9 cellular contexts compared by ENCODE assay signal in the genomic region with DNA sequence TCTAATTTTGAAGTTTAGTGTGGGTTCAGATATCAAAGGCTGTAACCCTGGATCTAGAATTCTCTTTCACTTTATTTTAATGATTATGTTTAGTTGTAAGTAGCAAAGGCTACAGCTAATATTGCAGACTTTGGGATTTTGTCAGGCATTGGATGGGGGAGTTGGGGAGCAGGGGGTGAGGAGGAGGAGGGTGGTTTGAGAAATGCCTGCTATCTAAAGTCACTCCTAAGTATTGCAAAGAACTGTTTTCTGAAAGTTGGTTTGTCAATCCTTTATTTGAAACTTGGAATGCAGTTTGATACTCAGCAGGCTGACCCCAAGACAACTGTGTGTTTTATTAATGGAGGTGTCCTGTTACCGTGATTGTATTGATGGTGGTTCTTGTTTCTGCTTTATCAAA. TPM values are rescaled to one million over a fixed set of nuclear protein-coding genes. Genes with fewer than 3 reads are reported as not detected.
A peak's percentile ranks its signal among the peaks of the same experiment; 100 is the strongest.
DNase-seq lines count a peak whose midpoint lies in the region; ATAC-seq and TF ChIP-seq lines count a peak whose summit lies in the region.
"Had no signal": no experiment of that assay in that cellular context is flagged by ENCODE, and none has a peak within 500 bp of the region (broad histone marks: within the 10 kb centered on the region; RNA-seq: fewer than 3 reads in every experiment).

No MANE protein-coding gene starts in this region.

- no peaks in the 10 kb centered on the region for H3K9me2 ChIP-seq in MM.1S (replicated peaks; ENCODE audit: insufficient read depth, low read length)

- H4K20me1 ChIP-seq in MM.1S (ENCODE audit: insufficient read depth, low read length) = no peaks in the 10 kb centered on the region

- no peaks in the 10 kb centered on the region for H3K9me3 ChIP-seq in CD8-positive, alpha-beta T cell (ENCODE audit: low read length)
- no peaks in the 10 kb centered on the region for H3K9me3 ChIP-seq in MM.1S (replicated peaks; ENCODE audit: insufficient read depth, low read length)
- no peaks in the 10 kb centered on the region for H3K9me3 ChIP-seq in effector memory CD4-positive, alpha-beta T cell (ENCODE audit: control insufficient read depth, low read length)

- no peaks in the 10 kb centered on the region for H3K27me3 ChIP-seq in CD8-positive, alpha-beta T cell (ENCODE audit: insufficient read depth, low read length)
- H3K27me3 ChIP-seq in MM.1S (replicated peaks; ENCODE audit: insufficient read depth, low read length) = no peaks in the 10 kb centered on the region
- H3K27me3 ChIP-seq in effector memory CD4-positive, alpha-beta T cell (replicated peaks; ENCODE audit: control insufficient read depth, insufficient read depth, low read length, poor library complexity, severe bottlenecking) = no peaks in the 10 kb centered on the region
- H3K27me3 ChIP-seq: brain microvascular endothelial cell had no signal

- peak overlapping the region; percentile 79 for H3K4me2 ChIP-seq in MM.1S (ENCODE audit: low read depth, low read length)

- H3K27ac Mint-ChIP-seq in CD8-positive, alpha-beta T cell = peak overlapping the region; percentile 94
- H3K27ac Mint-ChIP-seq in neural crest cell (ENCODE audit: unreplicated experiment) = no peak overlapping the region

- in situ Hi-C loops in ACHN (cut with HindIII; ENCODE audit: low pct_ligation_motif_present, low pct_unique_long_range_greater_than_20kb, low sequenced_read_pairs) = no loop called here

- H3K9me3 Mint-ChIP-seq in CD8-positive, alpha-beta T cell = no peaks in the 10 kb centered on the region
- no peaks in the 10 kb centered on the region for H3K9me3 Mint-ChIP-seq in neural crest cell

- no peaks in the 10 kb centered on the region for H3F3A ChIP-seq in MM.1S (ENCODE audit: insufficient read depth, low read length)

- no peak for ATAC-seq in CD8-positive, alpha-beta T cell
- no peak for ATAC-seq in HG03025 (IDR thresholded peaks at IDR 0.05; ENCODE audit: low FRiP score, unreplicated experiment)

- no peaks in the 10 kb centered on the region for H3K36me3 ChIP-seq in CD8-positive, alpha-beta T cell (ENCODE audit: insufficient read depth, low read length)
- H3K36me3 ChIP-seq in MM.1S (replicated peaks; ENCODE audit: insufficient read depth, low read length) = no peaks in the 10 kb centered on the region
- H3K36me3 ChIP-seq in effector memory CD4-positive, alpha-beta T cell (ENCODE audit: control insufficient read depth, insufficient read depth, low read length) = peaks cover 10% of the 10 kb centered on the region
- H3K36me3 ChIP-seq: brain microvascular endothelial cell had no signal

- H3K27me3 Mint-ChIP-seq in CD8-positive, alpha-beta T cell (ENCODE audit: low read depth) = no peaks in the 10 kb centered on the region
- no peaks in the 10 kb centered on the region for H3K27me3 Mint-ChIP-seq in neural crest cell (ENCODE audit: low read depth)

- H2AFZ ChIP-seq in MM.1S (ENCODE audit: low read length) = 0 out of 2 replicates have a peak overlapping the region, but pooled peaks have one; percentile 99

- H3K4me3 Mint-ChIP-seq in CD8-positive, alpha-beta T cell = peak overlapping the region; percentile 96
- H3K4me3 Mint-ChIP-seq in neural crest cell = peak overlapping the region; percentile 97

- no peak overlapping the region for H3K27ac ChIP-seq in CD8-positive, alpha-beta T cell (ENCODE audit: low read depth, low read length)
- no peak overlapping the region for H3K27ac ChIP-seq in MM.1S (ENCODE audit: low read length)
- H3K27ac ChIP-seq in effector memory CD4-positive, alpha-beta T cell (ENCODE audit: insufficient read depth, low read length, poor library complexity, severe bottlenecking) = no peak overlapping the region
- H3K27ac ChIP-seq: brain microvascular endothelial cell had no signal

- H3K9ac ChIP-seq in MM.1S (ENCODE audit: low read length) = no peak overlapping the region

- no peak for DNase-seq in CD8-positive, alpha-beta T cell
- no peak for DNase-seq in MM.1S
- no peak for DNase-seq in effector memory CD4-positive, alpha-beta T cell
- DNase-seq in neural crest cell (ENCODE audit: low read depth, low spot score) = no peak
- DNase-seq in ACHN = no peak
- no peak for DNase-seq in hippocampal formation (lab: John Stamatoyannopoulos, UW)
- DNase-seq in iPS-NIHi11 (ENCODE audit: low spot score) = no peak
- DNase-seq: brain microvascular endothelial cell had no signal

- no peak for TF ChIP-seq CTCF in CD8-positive, alpha-beta T cell (IDR thresholded peaks at IDR 0.05)
- TF ChIP-seq CTCF in MM.1S (IDR thresholded peaks at IDR 0.05; ENCODE audit: low read length) = no peak
- no peak for TF ChIP-seq CTCF in neural crest cell (conservative IDR thresholded peaks at IDR 0.05)

- no peaks in the 10 kb centered on the region for H3K79me2 ChIP-seq in MM.1S (ENCODE audit: low read length)

- H3K4me1 ChIP-seq in CD8-positive, alpha-beta T cell (ENCODE audit: insufficient read depth, low read length) = peaks cover 28% of the 10 kb centered on the region
- peaks cover 6% of the 10 kb centered on the region; the same call in 1 of the 2 replicates for H3K4me1 ChIP-seq in MM.1S (ENCODE audit: low read length)
- peaks cover 4% of the 10 kb centered on the region for H3K4me1 ChIP-seq in effector memory CD4-positive, alpha-beta T cell (ENCODE audit: control insufficient read depth, insufficient read depth, low read length, poor library complexity, severe bottlenecking)

- POLR2A ChIA-PET in CD8-positive, alpha-beta T cell (lab: Charles Lee) = no interaction called here

- H3K36me3 Mint-ChIP-seq in CD8-positive, alpha-beta T cell = peaks cover 23% of the 10 kb centered on the region
- H3K36me3 Mint-ChIP-seq in neural crest cell (ENCODE audit: low read depth) = peaks cover 7% of the 10 kb centered on the region

- peaks cover 46% of the 10 kb centered on the region for H3K4me1 Mint-ChIP-seq in CD8-positive, alpha-beta T cell (ENCODE audit: low read depth)
- peaks cover 42% of the 10 kb centered on the region for H3K4me1 Mint-ChIP-seq in neural crest cell

- CTCF ChIA-PET in CD8-positive, alpha-beta T cell (lab: Charles Lee) = no interaction called here

- intact Hi-C loops in CD8-positive, alpha-beta T cell (cut with DNase I, micrococcal nuclease) = loop anchor here (2.0 to 10.0 kb wide), 9 partner anchors 27 to 1977 kb away; partner anchors contain the start of genes ARV1 (in 2 of the 2), MAP10 (in 2 of the 2), SIPA1L2 (in 2 of the 2) and TTC13 (in 2 of the 2)

- peak overlapping the region; percentile 90 for H3K4me3 ChIP-seq in CD8-positive, alpha-beta T cell (ENCODE audit: low read depth, low read length)
- H3K4me3 ChIP-seq in MM.1S (ENCODE audit: low read length) = peak overlapping the region; percentile 83
- peak overlapping the region; percentile 66 for H3K4me3 ChIP-seq in effector memory CD4-positive, alpha-beta T cell (ENCODE audit: insufficient read depth, low read depth, low read length, poor library complexity, severe bottlenecking)

RNA-seq across cellular contexts. Expression of gene NTPCR, which starts 1.2 kb away (rescaled TPM):
- total RNA-seq in CD8-positive, alpha-beta T cell = 1 to 10 TPM; 3.4 to 3.9 TPM
- total RNA-seq in neural crest cell = 55.5 and 60.0 TPM in 2 replicates

Comparison
In these comparisons a context has a peak if more than half of its experiments do, and no peak if none do; other contexts are left out.
1. RNA of gene NTPCR, which starts 1.2 kb away (total RNA-seq): 55.5 to 60.0 TPM in neural crest cell; 3.4 to 3.9 TPM in CD8-positive, alpha-beta T cell; every median in the first group is over 10 times any median in the second.
2. Peak in every context shown above with its lines, with median percentiles within 50 percentile points of each other: H3K4me3 ChIP-seq.